8 cellular contexts compared by ENCODE assay signal in the genomic region with DNA sequence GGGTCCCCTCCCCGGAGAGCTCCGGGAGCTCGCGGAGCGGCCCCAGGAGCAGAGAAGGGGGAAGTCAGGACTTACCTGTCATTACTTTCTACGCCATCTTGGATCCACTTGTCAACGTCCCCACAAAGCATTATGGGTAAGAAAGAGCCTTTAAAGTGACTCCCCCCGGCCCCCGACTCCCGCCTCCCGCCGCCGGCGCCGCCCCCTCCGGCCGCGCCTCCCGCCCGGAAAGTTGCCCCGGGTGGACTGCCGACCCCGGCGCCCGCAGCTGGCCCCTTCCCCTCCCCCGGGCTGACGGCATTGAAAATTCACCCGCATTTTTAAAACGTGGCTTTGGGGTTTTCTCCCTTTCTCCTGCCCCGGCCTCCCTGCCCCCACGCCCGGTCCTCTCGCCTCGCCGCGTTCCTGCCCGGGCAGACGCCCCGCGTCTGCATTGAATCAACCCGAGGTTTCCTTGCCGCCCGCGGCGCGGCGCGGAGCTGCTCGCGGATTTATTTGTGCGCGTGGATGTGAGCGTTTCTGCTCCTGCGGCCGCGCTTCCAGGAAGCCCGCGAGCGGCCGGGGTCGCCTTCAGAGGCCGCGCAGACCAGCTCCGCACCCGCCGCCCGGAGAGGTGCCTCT. TPM values are rescaled to one million over a fixed set of nuclear protein-coding genes. Genes with fewer than 3 reads are reported as not detected.
DNase-seq lines count a peak whose midpoint lies in the region; ATAC-seq, FAIRE-seq and TF ChIP-seq lines count a peak whose summit lies in the region.

A gene with protein sequence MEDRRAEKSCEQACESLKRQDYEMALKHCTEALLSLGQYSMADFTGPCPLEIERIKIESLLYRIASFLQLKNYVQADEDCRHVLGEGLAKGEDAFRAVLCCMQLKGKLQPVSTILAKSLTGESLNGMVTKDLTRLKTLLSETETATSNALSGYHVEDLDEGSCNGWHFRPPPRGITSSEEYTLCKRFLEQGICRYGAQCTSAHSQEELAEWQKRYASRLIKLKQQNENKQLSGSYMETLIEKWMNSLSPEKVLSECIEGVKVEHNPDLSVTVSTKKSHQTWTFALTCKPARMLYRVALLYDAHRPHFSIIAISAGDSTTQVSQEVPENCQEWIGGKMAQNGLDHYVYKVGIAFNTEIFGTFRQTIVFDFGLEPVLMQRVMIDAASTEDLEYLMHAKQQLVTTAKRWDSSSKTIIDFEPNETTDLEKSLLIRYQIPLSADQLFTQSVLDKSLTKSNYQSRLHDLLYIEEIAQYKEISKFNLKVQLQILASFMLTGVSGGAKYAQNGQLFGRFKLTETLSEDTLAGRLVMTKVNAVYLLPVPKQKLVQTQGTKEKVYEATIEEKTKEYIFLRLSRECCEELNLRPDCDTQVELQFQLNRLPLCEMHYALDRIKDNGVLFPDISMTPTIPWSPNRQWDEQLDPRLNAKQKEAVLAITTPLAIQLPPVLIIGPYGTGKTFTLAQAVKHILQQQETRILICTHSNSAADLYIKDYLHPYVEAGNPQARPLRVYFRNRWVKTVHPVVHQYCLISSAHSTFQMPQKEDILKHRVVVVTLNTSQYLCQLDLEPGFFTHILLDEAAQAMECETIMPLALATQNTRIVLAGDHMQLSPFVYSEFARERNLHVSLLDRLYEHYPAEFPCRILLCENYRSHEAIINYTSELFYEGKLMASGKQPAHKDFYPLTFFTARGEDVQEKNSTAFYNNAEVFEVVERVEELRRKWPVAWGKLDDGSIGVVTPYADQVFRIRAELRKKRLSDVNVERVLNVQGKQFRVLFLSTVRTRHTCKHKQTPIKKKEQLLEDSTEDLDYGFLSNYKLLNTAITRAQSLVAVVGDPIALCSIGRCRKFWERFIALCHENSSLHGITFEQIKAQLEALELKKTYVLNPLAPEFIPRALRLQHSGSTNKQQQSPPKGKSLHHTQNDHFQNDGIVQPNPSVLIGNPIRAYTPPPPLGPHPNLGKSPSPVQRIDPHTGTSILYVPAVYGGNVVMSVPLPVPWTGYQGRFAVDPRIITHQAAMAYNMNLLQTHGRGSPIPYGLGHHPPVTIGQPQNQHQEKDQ (N-terminal part only) (minus strand): TSS at position 124 of the 621 bp plus-strand sequence. CDS start 26,392 bp downstream, outside the sequence.

- peak; percentile 95 for ATAC-seq in Right ventricle myocardium superior (ENCODE audit: poor library complexity)
- ATAC-seq in pancreas: peak; percentile 85 to 92 (median 89)

- H3K27me3 ChIP-seq in DOHH2 (ENCODE audit: control insufficient read depth, low read length) (no peaks in the 10 kb centered on the region; the same call in 1 of the 2 replicates), pancreas (no peaks in the 10 kb centered on the region), thyroid gland (no peaks in the 10 kb centered on the region)

- TF ChIP-seq CTCF in DOHH2 (IDR thresholded peaks at IDR 0.05; ENCODE audit: low read depth, low read length, poor library complexity, severe bottlenecking) (no peak), HFFc6 (IDR thresholded peaks at IDR 0.05) (no peak), pancreas (IDR thresholded peaks at IDR 0.05) (no peak), thyroid gland (IDR thresholded peaks at IDR 0.05) (no peak)

- peak in 1 of 2 donors; percentile 54 for TF ChIP-seq POLR2A in thyroid gland (IDR thresholded peaks at IDR 0.05)

- WGBS in pancreas, 2 donors: 0 to 1% methylated on average over 39 to 67 of the region's 67 CpGs
- WGBS in thyroid gland, 2 donors: 0 to 1% methylated on average over 11 to 14 of the region's 67 CpGs

- H3K4me1 Mint-ChIP-seq in HFFc6 (ENCODE audit: low read depth): peaks cover 44% of the 10 kb centered on the region
- H3K4me1 Mint-ChIP-seq in activated naive CD8-positive, alpha-beta T cell treated with anti-CD3 and anti-CD28 coated beads for 36 hours: peaks cover 36% of the 10 kb centered on the region

- H3K36me3 Mint-ChIP-seq in HFFc6 (ENCODE audit: low read depth): 0 out of 2 replicates have a peak, but pooled peaks cover 15% of the 10 kb centered on the region
- peaks cover 10% of the 10 kb centered on the region for H3K36me3 Mint-ChIP-seq in activated naive CD8-positive, alpha-beta T cell treated with anti-CD3 and anti-CD28 coated beads for 36 hours

- H3K4me2 ChIP-seq in DOHH2 (ENCODE audit: low read length): peak within 1 kb of the TSS; percentile 90

- FAIRE-seq in pancreas (lab: Jason Lieb, UNC): no peak

- H3K27me3 Mint-ChIP-seq in HFFc6 (ENCODE audit: insufficient read depth): peaks cover 4% of the 10 kb centered on the region; the same call in 1 of the 2 replicates
- no peaks in the 10 kb centered on the region for H3K27me3 Mint-ChIP-seq in activated naive CD8-positive, alpha-beta T cell treated with anti-CD3 and anti-CD28 coated beads for 36 hours

- peaks cover 51% of the 10 kb centered on the region for H3K79me2 ChIP-seq in DOHH2 (ENCODE audit: control insufficient read depth, low read length)

- H3K4me3 Mint-ChIP-seq in HFFc6: peak within 1 kb of the TSS; percentile 96
- peak within 1 kb of the TSS; percentile 90 for H3K4me3 Mint-ChIP-seq in activated naive CD8-positive, alpha-beta T cell treated with anti-CD3 and anti-CD28 coated beads for 36 hours

- DNase-seq in HFFc6 (peak; percentile 78), NCI-H1417 (lab: John Stamatoyannopoulos, UW) (peak; percentile 76 to 88 (median 82)), SW 1271 (lab: John Stamatoyannopoulos, UW) (peak; percentile 62 to 86), Right ventricle myocardium superior (peak; percentile 81), pancreas (peak; percentile 73 to 86 (median 80)), thyroid gland (peak; percentile 67 to 69)
- peak; percentile 78 for DNase-seq in activated naive CD8-positive, alpha-beta T cell treated with anti-CD3 and anti-CD28 coated beads for 36 hours

- H3K9me3 ChIP-seq in DOHH2 (ENCODE audit: control insufficient read depth, insufficient read depth, low read length) (no peaks in the 10 kb centered on the region), pancreas (no peaks in the 10 kb centered on the region), thyroid gland (no peaks in the 10 kb centered on the region)

- H3K4me1 ChIP-seq in DOHH2 (ENCODE audit: control insufficient read depth, low read length) (peaks cover 42% of the 10 kb centered on the region), pancreas (peaks cover 11 to 35% (median 29%) of the 10 kb centered on the region in 3 donors), thyroid gland (peaks cover 6 to 34% of the 10 kb centered on the region in 2 donors)

- no peaks in the 10 kb centered on the region for H3K9me3 Mint-ChIP-seq in HFFc6
- H3K9me3 Mint-ChIP-seq in activated naive CD8-positive, alpha-beta T cell treated with anti-CD3 and anti-CD28 coated beads for 36 hours: no peaks in the 10 kb centered on the region

- H3K27ac ChIP-seq in DOHH2 (ENCODE audit: low read depth, low read length) (peak within 1 kb of the TSS; percentile 29; the same call in 1 of the 2 replicates), pancreas (peak within 1 kb of the TSS; percentile 68 to 91 (median 84)), thyroid gland (peak within 1 kb of the TSS; percentile 80 to 91 (median 89))

- no peaks in the 10 kb centered on the region for H3K9me2 ChIP-seq in DOHH2 (replicated peaks; ENCODE audit: control insufficient read depth, low read length)

- peaks cover 5% of the 10 kb centered on the region; the same call in 1 of the 2 replicates for H3F3A ChIP-seq in DOHH2 (ENCODE audit: control insufficient read depth, insufficient read depth)

- H3K36me3 ChIP-seq in DOHH2 (ENCODE audit: control insufficient read depth, low read length) (peaks cover 30% of the 10 kb centered on the region), pancreas (no peaks in the 10 kb centered on the region), thyroid gland (peaks cover 0 to 3% of the 10 kb centered on the region in 2 donors)

- peak within 1 kb of the TSS; percentile 75 for H3K27ac Mint-ChIP-seq in HFFc6
- H3K27ac Mint-ChIP-seq in activated naive CD8-positive, alpha-beta T cell treated with anti-CD3 and anti-CD28 coated beads for 36 hours: peak within 1 kb of the TSS; percentile 85

- intact Hi-C loops in Right ventricle myocardium superior (cut with DNase I): no loop called here
- intact Hi-C loops in pancreas (cut with DNase I): no loop called here
- intact Hi-C loops in thyroid gland (cut with DNase I): no loop called here

- peaks cover 16% of the 10 kb centered on the region for H4K20me1 ChIP-seq in DOHH2 (ENCODE audit: control insufficient read depth, insufficient read depth, low read depth, low read length)

- H3K4me3 ChIP-seq in DOHH2 (ENCODE audit: low read length) (peak within 1 kb of the TSS; percentile 76), pancreas (peak within 1 kb of the TSS; percentile 55 to 100 (median 98)), thyroid gland (replicated peaks in 1 of 3) (peak within 1 kb of the TSS; percentile 93 to 97 (median 96))

RNA-seq across cellular contexts. Expression of the gene that starts here (rescaled TPM):
- 10 to 100 TPM; 36.0 to 46.2 (median 38.4) TPM for total RNA-seq in HFFc6 (2021; fragmentation: NEBNext Ultra II Directional; extraction: Animal tissue kit (Norgen Biotek cat#: 25700))
- 10 to 100 TPM; 47.9 to 53.9 TPM for total RNA-seq in activated naive CD8-positive, alpha-beta T cell treated with anti-CD3 and anti-CD28 coated beads for 36 hours
- total RNA-seq in Right ventricle myocardium superior (33.3 TPM), pancreas (10 to 100 TPM; 17.4 to 36.6 (median 26.2) TPM), thyroid gland (100 to 1,000 TPM in 1 of 4 donors, 10 to 100 TPM in 3; 63.4 to 134 (median 88.2) TPM)
- 1 to 10 TPM; 4.1 to 4.6 TPM for polyA plus RNA-seq in pancreas

Comparison
In these comparisons a context has a peak if more than half of its experiments do, and no peak if none do; other contexts are left out.
1. Peak in every context shown above with its lines: DNase-seq, ATAC-seq, H3K4me3 ChIP-seq and H3K27ac ChIP-seq.
2. H3K27ac ChIP-seq: peak in every context shown above with its lines; median percentile 89 in thyroid gland; 84 in pancreas; 29 in DOHH2.